In genomic region chr3:25354071-25354470, GRCh38 we compare ENCODE assay signal across 14 cellular contexts.
"Had no signal": no experiment of that assay in that cellular context is flagged by ENCODE, and none has a peak within 500 bp of the region (broad histone marks: within the 10 kb centered on the region; RNA-seq: fewer than 3 reads in every experiment).

No MANE protein-coding gene starts in this region.

- H3K4me1 ChIP-seq: ascending aorta, stomach had no signal

- H3K36me3 ChIP-seq: ascending aorta, stomach had no signal

- ATAC-seq: effector memory CD8-positive, alpha-beta T cell; left colon; natural killer cell treated with Interleukin-12 subunit alpha and Interleukin-12 subunit beta and Interleukin-15 and Interleukin-18, amount 100 ng/mL, for 72 hours had no signal

- H3K27me3 ChIP-seq: ascending aorta, stomach had no signal

- H3K4me3 ChIP-seq: ascending aorta, skin epidermis, stomach had no signal

- DNase-seq: activated CD4-positive, alpha-beta memory T cell treated with anti-CD3 and anti-CD28 coated beads for 36 hours; activated CD4-positive, alpha-beta T cell treated with anti-CD3 and anti-CD28 coated beads for 1 hour; activated gamma-delta T cell treated with Interleukin-2 at 50 U/mL for 16 hours; activated naive CD8-positive, alpha-beta T cell treated with anti-CD3 and anti-CD28 coated beads for 36 hours; activated T-cell treated with anti-CD3 and anti-CD28 coated beads, Interleukin-2, amount 50 U/mL, for 48 hours; central memory CD4-positive, alpha-beta T cell; effector memory CD8-positive, alpha-beta T cell; immature natural killer cell; left colon; stomach; T1000 had no signal

- H3K27ac ChIP-seq: ascending aorta, stomach had no signal
